In the genomic region with DNA sequence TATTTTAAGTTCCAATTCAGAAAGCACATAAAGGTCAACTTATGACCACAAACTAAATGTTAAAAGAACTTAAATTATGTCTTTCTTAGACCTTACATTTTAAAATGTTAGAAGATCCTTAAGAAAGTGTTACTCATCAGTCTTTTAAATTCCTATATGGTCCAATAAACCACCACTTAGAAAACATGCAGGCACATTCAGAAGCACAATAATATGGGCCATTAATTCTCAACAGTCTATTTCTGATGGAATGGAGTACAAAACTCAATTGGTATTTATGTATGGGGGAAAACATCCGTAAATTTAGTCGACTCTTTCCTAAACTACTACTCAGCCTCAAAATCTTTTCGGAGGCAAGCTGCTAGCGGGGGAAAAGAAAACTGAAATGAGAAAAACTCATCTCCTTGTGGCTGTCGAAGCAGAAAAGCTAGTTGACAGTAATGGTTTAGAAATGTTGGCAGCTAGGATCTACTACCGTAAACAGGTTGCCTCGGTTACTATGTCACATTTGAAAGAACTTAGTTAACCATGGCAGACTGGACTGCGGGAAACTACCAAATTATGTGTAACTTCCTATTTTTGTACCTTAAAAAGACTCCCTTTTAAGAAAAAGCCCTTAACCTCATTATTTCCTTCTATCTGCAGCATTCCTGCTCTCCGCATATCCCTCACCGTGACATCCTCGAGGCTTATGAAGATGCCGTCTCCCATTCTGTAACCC, we compare ENCODE assay signal across 8 cellular contexts. TPM values are rescaled to one million over a fixed set of nuclear protein-coding genes. Genes with fewer than 3 reads are reported as not detected.
A peak's percentile ranks its signal among the peaks of the same experiment; 100 is the strongest.
DNase-seq lines count a peak whose midpoint lies in the region; ATAC-seq and TF ChIP-seq lines count a peak whose summit lies in the region.

No MANE protein-coding gene starts in this region.

- DNase-seq in CD1c-positive myeloid dendritic cell (ENCODE audit: extremely low spot score) (peak; percentile 69), HT-29 (ENCODE audit: low spot score) (peak; percentile 47), fibroblast of the conjunctiva (ENCODE audit: low read depth) (peak; percentile 23), progenitor cell of endocrine pancreas (ENCODE audit: low spot score, unreplicated experiment) (no peak), NCI-H2107 treated with DMSO at 0.1 percent for 48 hours (lab: John Stamatoyannopoulos, UW; ENCODE audit: unreplicated experiment) (no peak)

- H3K27me3 Mint-ChIP-seq in progenitor cell of endocrine pancreas = no peaks in the 10 kb centered on the region

- peak overlapping the region; percentile 94 for H3K27ac ChIP-seq in VCaP

- peak overlapping the region; percentile 99 for H3K27ac Mint-ChIP-seq in progenitor cell of endocrine pancreas

- H3K4me1 Mint-ChIP-seq in progenitor cell of endocrine pancreas (ENCODE audit: low read depth) = peaks cover 30% of the 10 kb centered on the region

- H3K9me3 Mint-ChIP-seq in progenitor cell of endocrine pancreas (ENCODE audit: low read depth) = no peaks in the 10 kb centered on the region

- TF ChIP-seq CTCF in VCaP (conservative IDR thresholded peaks at IDR 0.05) = no peak
- no peak for TF ChIP-seq CTCF in progenitor cell of endocrine pancreas (IDR thresholded peaks at IDR 0.05; ENCODE audit: unreplicated experiment)

- ATAC-seq in HG02642 (IDR thresholded peaks at IDR 0.05; ENCODE audit: poor library complexity, unreplicated experiment) (no peak), GM18861 (IDR thresholded peaks at IDR 0.05; ENCODE audit: unreplicated experiment) (no peak)

- peaks cover 2% of the 10 kb centered on the region for H3K36me3 Mint-ChIP-seq in progenitor cell of endocrine pancreas (ENCODE audit: insufficient read depth)

- H3K4me3 Mint-ChIP-seq in progenitor cell of endocrine pancreas (ENCODE audit: low read depth) = peak overlapping the region; percentile 98

RNA-seq across cellular contexts. Expression of a gene that starts 1.0 kb away (rescaled TPM):
- 2.8 and 3.3 TPM in 2 replicates for total RNA-seq in HT-29 (2014; rRNA removed; shearing (Covaris generic))
- 23.4 and 30.6 TPM in 2 replicates for total RNA-seq in progenitor cell of endocrine pancreas

RNA-seq across cellular contexts. Expression of a gene that starts 1.2 kb away (rescaled TPM):
- 0.71 and 0.83 TPM in 2 replicates for total RNA-seq in HT-29 (2014; rRNA removed; shearing (Covaris generic))
- total RNA-seq in progenitor cell of endocrine pancreas = 10.5 and 12.6 TPM in 2 replicates

Comparison
In these comparisons a context has a peak if more than half of its experiments do, and no peak if none do; other contexts are left out.
1. DNase-seq: peak in CD1c-positive myeloid dendritic cell (single experiment), HT-29 (single experiment) and fibroblast of the conjunctiva (single experiment); none in progenitor cell of endocrine pancreas (single experiment) and NCI-H2107 treated with DMSO at 0.1 percent for 48 hours (single experiment).